In the genomic region with DNA sequence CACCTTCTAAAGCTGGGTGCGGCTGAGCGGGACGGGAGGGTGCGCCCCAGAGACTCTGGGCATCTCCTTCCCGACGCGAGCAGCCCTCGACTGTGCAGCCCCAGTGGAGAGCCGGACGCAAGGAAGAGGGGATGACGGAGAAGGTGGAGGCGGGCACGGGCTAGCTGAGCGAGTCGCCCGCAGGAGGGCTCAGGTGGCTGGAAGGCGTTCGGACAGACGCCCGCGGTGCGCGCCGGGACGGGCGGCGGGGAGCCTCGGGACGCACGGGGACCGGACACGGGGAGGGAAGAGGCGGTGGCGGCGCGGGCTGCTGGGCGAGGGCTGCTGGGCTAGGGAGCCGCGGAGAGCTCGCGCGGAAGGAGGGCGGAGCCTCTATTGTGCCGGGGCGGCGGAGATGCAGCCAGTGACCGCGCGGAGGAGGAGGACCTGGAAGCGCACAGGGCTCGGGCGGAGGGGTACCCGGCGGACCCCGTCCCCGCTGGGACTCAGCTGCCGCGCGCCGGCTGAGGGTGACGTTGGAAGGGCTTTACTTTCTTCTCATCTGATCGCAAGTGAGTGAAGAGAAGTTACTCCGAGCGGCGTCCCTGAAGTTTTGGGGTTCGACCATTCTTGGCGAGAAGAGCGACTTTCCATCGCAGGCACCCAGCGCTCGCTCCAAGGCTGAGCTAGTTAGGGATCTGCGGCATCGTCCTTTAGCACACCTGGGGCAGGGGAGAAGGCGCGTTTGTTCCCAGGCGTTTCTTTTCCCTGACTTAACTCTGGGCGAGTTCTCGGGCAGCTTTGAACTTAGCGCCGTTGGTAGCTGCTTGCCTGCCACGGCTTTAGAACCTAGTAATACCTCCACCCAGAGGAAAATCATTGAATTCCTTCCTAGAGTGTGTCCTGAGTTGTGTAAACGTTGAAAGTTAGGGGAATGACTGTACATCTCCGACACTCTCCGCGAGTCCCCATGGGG, we compare ENCODE assay signal across 8 cellular contexts. TPM values are rescaled to one million over a fixed set of nuclear protein-coding genes. Genes with fewer than 3 reads are reported as not detected.
DNase-seq lines count a peak whose midpoint lies in the region; ATAC-seq lines count a peak whose summit lies in the region.

TSS of gene OLFML2B (minus strand) at position 323 of the 955 bp plus-strand sequence. CDS start 439 bp downstream, outside the sequence.

- ATAC-seq in HG02981 (IDR thresholded peaks at IDR 0.05; ENCODE audit: unreplicated experiment) = peak; percentile 46

- DNase-seq in GM03348 (ENCODE audit: low spot score) = peak; percentile 89
- peak; percentile 39 for DNase-seq in NCI-H774 (lab: John Stamatoyannopoulos, UW)
- DNase-seq in activated CD8-positive, alpha-beta memory T cell treated with anti-CD3 and anti-CD28 coated beads, Interleukin-2, amount 50 U/mL, for 4 hours = peak; percentile 42
- DNase-seq in epidermal melanocyte (ENCODE audit: insufficient read length, low spot score) = peak; percentile 58
- no peak for DNase-seq in mesenteric fat pad (ENCODE audit: low spot score)
- peak; percentile 22 for DNase-seq in stimulated activated CD8-positive, alpha-beta memory T cell treated with anti-CD3 and anti-CD28 coated beads, Interleukin-4, amount 100 ng/mL, for 24 hours (ENCODE audit: low read depth)
- DNase-seq in NAMALWA (ENCODE audit: low spot score) = no peak

RNA-seq across cellular contexts. Expression of gene OLFML2B, which starts in this region (rescaled TPM):
- total RNA-seq in mesenteric fat pad = 29.5 TPM

Comparison
In these comparisons a context has a peak if more than half of its experiments do, and no peak if none do; other contexts are left out.
1. DNase-seq: peak in GM03348 (single experiment), NCI-H774 (single experiment), activated CD8-positive, alpha-beta memory T cell treated with anti-CD3 and anti-CD28 coated beads, Interleukin-2, amount 50 U/mL, for 4 hours (single experiment), epidermal melanocyte (single experiment) and stimulated activated CD8-positive, alpha-beta memory T cell treated with anti-CD3 and anti-CD28 coated beads, Interleukin-4, amount 100 ng/mL, for 24 hours (single experiment); none in mesenteric fat pad (single experiment) and NAMALWA (single experiment).